In the genomic region with DNA sequence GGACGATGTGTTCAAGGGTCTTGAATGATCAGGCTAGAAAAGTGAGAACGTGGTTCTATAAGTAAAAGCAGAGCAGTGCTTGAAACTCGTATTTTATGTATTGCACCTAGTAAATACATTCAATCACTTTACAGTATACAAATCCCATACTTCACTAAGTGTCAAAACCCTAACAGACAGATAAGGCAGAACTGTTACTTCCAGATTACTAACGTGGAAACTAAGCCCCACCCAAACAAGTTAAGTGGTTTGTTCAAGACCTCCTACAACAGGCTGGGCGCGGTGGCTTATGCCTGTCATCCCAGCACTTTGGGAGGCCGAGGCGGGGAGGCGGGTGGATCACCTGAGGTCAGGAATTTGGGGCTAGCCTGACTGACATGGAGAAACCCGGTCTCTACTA, we compare ENCODE assay signal across 1 cellular context.
TF ChIP-seq lines count a peak whose summit lies in the region.

No MANE protein-coding gene starts in this region.

TF ChIP-seq in K562, 482 proteins besides CTCF, POLR2A, EP300 and RAD21 (continued from another document):
- TF ChIP-seq ATF1 (CRISPR knock-in tag; IDR thresholded peaks at IDR 0.05) (no peak), ATF1 (tag; IDR thresholded peaks at IDR 0.05) (peak; percentile 25; the same call in 1 of the 2 replicates), TCF3 (CRISPR knock-in tag; IDR thresholded peaks at IDR 0.05) (peak; percentile 87), HDAC2 (IDR thresholded peaks at IDR 0.05) (peak; percentile 100), TRIM24 (IDR thresholded peaks at IDR 0.05) (peak; percentile 34 to 44; a peak in 2 of 4 replicates), MYC (IDR thresholded peaks at IDR 0.05; ENCODE audit: low read depth, low read length) (0 out of 2 replicates have a peak, but pooled peaks have one; percentile 24), MYC (CRISPR knock-in tag; IDR thresholded peaks at IDR 0.05; ENCODE audit: borderline replicate concordance, low read depth) (no peak), SMARCE1 (IDR thresholded peaks at IDR 0.05) (peak; percentile 40; the same call in 1 of the 2 replicates), TEAD4 (IDR thresholded peaks at IDR 0.05; ENCODE audit: low read length) (peak; percentile 90), TEAD4 (CRISPR knock-in tag; IDR thresholded peaks at IDR 0.05; ENCODE audit: borderline replicate concordance) (no peak), RAD51 (IDR thresholded peaks at IDR 0.05; ENCODE audit: borderline replicate concordance, low read depth) (peak; percentile 21; the same call in 1 of the 2 replicates), CBFA2T3 (IDR thresholded peaks at IDR 0.05) (peak; percentile 91), MTA3 (IDR thresholded peaks at IDR 0.05; ENCODE audit: borderline replicate concordance) (peak; percentile 55; the same call in 1 of the 2 replicates), FOXM1 (IDR thresholded peaks at IDR 0.05; ENCODE audit: low read depth) (peak; percentile 60), FOXM1 (CRISPR knock-in tag; IDR thresholded peaks at IDR 0.05; ENCODE audit: low read depth) (no peak)
- TF ChIP-seq, protein P1, sequence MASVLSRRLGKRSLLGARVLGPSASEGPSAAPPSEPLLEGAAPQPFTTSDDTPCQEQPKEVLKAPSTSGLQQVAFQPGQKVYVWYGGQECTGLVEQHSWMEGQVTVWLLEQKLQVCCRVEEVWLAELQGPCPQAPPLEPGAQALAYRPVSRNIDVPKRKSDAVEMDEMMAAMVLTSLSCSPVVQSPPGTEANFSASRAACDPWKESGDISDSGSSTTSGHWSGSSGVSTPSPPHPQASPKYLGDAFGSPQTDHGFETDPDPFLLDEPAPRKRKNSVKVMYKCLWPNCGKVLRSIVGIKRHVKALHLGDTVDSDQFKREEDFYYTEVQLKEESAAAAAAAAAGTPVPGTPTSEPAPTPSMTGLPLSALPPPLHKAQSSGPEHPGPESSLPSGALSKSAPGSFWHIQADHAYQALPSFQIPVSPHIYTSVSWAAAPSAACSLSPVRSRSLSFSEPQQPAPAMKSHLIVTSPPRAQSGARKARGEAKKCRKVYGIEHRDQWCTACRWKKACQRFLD (CRISPR knock-in tag; IDR thresholded peaks at IDR 0.05) = peak; percentile 17; the same call in 1 of the 2 replicates
- TF ChIP-seq, protein P2, sequence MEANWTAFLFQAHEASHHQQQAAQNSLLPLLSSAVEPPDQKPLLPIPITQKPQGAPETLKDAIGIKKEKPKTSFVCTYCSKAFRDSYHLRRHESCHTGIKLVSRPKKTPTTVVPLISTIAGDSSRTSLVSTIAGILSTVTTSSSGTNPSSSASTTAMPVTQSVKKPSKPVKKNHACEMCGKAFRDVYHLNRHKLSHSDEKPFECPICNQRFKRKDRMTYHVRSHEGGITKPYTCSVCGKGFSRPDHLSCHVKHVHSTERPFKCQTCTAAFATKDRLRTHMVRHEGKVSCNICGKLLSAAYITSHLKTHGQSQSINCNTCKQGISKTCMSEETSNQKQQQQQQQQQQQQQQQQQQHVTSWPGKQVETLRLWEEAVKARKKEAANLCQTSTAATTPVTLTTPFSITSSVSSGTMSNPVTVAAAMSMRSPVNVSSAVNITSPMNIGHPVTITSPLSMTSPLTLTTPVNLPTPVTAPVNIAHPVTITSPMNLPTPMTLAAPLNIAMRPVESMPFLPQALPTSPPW (CRISPR knock-in tag; IDR thresholded peaks at IDR 0.05) = peak; percentile 37
- TF ChIP-seq, protein P3, sequence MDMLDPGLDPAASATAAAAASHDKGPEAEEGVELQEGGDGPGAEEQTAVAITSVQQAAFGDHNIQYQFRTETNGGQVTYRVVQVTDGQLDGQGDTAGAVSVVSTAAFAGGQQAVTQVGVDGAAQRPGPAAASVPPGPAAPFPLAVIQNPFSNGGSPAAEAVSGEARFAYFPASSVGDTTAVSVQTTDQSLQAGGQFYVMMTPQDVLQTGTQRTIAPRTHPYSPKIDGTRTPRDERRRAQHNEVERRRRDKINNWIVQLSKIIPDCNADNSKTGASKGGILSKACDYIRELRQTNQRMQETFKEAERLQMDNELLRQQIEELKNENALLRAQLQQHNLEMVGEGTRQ (CRISPR knock-in tag; IDR thresholded peaks at IDR 0.05) = no peak
- TF ChIP-seq, protein P4, sequence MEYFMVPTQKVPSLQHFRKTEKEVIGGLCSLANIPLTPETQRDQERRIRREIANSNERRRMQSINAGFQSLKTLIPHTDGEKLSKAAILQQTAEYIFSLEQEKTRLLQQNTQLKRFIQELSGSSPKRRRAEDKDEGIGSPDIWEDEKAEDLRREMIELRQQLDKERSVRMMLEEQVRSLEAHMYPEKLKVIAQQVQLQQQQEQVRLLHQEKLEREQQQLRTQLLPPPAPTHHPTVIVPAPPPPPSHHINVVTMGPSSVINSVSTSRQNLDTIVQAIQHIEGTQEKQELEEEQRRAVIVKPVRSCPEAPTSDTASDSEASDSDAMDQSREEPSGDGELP (CRISPR knock-in tag; IDR thresholded peaks at IDR 0.05; ENCODE audit: borderline replicate concordance) = peak; percentile 37; the same call in 1 of the 2 replicates
